Comparison of ENCODE assay signal across 1 cellular context in the genomic region with DNA sequence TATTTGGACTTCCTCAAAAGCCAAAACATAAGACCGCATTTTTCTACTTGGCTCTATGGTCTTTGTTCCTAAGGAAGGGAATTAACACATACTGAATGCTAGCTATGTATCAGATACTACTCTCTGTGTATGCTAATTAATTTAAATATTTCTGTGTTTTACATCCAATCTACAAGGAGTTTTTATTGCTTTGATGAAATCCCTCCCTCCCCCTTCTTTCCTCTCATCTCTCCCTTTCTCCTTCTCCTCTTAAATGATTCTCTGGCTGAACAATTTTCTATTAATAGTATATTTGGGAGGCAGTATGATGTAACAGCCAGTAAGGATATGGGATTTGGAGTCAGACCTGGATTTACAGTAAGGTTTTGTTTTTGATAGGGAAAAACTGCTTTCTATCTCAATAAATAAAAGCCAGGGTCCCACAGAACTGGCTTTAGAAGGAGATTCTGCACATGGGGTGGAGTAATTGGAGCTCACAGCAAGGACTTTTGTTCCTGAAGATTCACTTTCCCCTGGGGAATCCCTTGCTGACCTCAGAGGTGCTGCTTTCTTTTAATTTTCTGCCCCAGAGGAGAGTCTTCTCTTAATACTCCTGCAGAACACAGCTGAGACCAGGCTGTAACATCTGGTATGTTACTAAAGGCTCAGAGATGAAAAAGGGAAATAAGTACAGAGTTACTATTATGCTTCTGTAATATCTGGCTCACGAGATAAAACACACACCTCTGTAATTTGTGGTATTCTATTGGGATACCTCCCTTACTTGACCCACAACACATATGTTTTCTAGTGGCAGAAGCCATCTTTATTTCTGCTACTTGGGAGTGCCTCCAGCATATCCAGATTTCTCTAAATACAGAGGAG.
A peak's percentile ranks its signal among the peaks of the same experiment; 100 is the strongest.
TF ChIP-seq lines count a peak whose summit lies in the region.

No MANE protein-coding gene starts in this region.

TF ChIP-seq in K562, 482 proteins besides CTCF, POLR2A, EP300 and RAD21 (continued from another document and continues in another):
- TF ChIP-seq, protein P1, sequence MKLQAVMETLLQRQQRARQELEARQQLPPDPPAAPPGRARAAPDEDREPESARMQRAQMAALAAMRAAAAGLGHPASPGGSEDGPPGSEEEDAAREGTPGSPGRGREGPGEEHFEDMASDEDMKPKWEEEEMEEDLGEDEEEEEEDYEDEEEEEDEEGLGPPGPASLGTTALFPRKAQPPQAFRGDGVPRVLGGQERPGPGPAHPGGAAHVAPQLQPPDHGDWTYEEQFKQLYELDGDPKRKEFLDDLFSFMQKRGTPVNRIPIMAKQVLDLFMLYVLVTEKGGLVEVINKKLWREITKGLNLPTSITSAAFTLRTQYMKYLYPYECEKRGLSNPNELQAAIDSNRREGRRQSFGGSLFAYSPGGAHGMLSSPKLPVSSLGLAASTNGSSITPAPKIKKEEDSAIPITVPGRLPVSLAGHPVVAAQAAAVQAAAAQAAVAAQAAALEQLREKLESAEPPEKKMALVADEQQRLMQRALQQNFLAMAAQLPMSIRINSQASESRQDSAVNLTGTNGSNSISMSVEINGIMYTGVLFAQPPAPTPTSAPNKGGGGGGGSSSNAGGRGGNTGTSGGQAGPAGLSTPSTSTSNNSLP (IDR thresholded peaks at IDR 0.05; ENCODE audit: borderline replicate concordance, low read depth, low read length) = no peak; the same call in 1 of the 2 replicates
- TF ChIP-seq SMAD3 (CRISPR knock-in tag; conservative IDR thresholded peaks at IDR 0.05) = no peak
- no peak for TF ChIP-seq ZNF311 (CRISPR knock-in tag; IDR thresholded peaks at IDR 0.05)
- TF ChIP-seq MEF2D (tag; conservative IDR thresholded peaks at IDR 0.05; ENCODE audit: low read depth) = peak; percentile 42; the same call in 1 of the 2 replicates
- peak; percentile 55; the same call in 1 of the 2 replicates for TF ChIP-seq MEF2A (IDR thresholded peaks at IDR 0.05; ENCODE audit: control insufficient read depth, low read depth, low read length)
- TF ChIP-seq ZKSCAN8 (CRISPR knock-in tag; IDR thresholded peaks at IDR 0.05) = 0 out of 2 replicates have a peak, but pooled peaks have one; percentile 6
- TF ChIP-seq SRSF3 (IDR thresholded peaks at IDR 0.05; ENCODE audit: insufficient read depth, low read length) = no peak
- no peak for TF ChIP-seq U2AF2 (optimal IDR thresholded peaks at IDR 0.05; ENCODE audit: low read depth, low read length)
- TF ChIP-seq LCOR (CRISPR knock-in tag; IDR thresholded peaks at IDR 0.05) = no peak
- TF ChIP-seq DDX20 (tag; IDR thresholded peaks at IDR 0.05; ENCODE audit: low read depth) = peak; percentile 28; the same call in 1 of the 2 replicates
- no peak for TF ChIP-seq NONO (IDR thresholded peaks at IDR 0.05; ENCODE audit: low read depth in 2 of 2, low read length in 1 of 2)
- TF ChIP-seq TAF7 (tag; IDR thresholded peaks at IDR 0.05) = 0 out of 2 replicates have a peak, but pooled peaks have one; percentile 46
- TF ChIP-seq, protein P2, sequence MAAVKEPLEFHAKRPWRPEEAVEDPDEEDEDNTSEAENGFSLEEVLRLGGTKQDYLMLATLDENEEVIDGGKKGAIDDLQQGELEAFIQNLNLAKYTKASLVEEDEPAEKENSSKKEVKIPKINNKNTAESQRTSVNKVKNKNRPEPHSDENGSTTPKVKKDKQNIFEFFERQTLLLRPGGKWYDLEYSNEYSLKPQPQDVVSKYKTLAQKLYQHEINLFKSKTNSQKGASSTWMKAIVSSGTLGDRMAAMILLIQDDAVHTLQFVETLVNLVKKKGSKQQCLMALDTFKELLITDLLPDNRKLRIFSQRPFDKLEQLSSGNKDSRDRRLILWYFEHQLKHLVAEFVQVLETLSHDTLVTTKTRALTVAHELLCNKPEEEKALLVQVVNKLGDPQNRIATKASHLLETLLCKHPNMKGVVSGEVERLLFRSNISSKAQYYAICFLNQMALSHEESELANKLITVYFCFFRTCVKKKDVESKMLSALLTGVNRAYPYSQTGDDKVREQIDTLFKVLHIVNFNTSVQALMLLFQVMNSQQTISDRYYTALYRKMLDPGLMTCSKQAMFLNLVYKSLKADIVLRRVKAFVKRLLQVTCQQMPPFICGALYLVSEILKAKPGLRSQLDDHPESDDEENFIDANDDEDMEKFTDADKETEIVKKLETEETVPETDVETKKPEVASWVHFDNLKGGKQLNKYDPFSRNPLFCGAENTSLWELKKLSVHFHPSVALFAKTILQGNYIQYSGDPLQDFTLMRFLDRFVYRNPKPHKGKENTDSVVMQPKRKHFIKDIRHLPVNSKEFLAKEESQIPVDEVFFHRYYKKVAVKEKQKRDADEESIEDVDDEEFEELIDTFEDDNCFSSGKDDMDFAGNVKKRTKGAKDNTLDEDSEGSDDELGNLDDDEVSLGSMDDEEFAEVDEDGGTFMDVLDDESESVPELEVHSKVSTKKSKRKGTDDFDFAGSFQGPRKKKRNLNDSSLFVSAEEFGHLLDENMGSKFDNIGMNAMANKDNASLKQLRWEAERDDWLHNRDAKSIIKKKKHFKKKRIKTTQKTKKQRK (IDR thresholded peaks at IDR 0.05; ENCODE audit: borderline replicate concordance, low read depth, low read length) = no peak
- no peak for TF ChIP-seq FOXO4 (CRISPR knock-in tag; IDR thresholded peaks at IDR 0.05)
- TF ChIP-seq THRA (IDR thresholded peaks at IDR 0.05) = no peak
- TF ChIP-seq KLF16 (IDR thresholded peaks at IDR 0.05) = peak; percentile 39
- TF ChIP-seq ZNF589 (CRISPR knock-in tag; IDR thresholded peaks at IDR 0.05; ENCODE audit: low read depth) = peak; percentile 79
- TF ChIP-seq SETDB1 (IDR thresholded peaks at IDR 0.05; ENCODE audit: low read length) = no peak
- TF ChIP-seq NFXL1 (CRISPR knock-in tag; IDR thresholded peaks at IDR 0.05) = no peak
- TF ChIP-seq SRF (CRISPR knock-in tag; IDR thresholded peaks at IDR 0.05) = peak in 1 of 2 experiments; percentile 13; a peak in 1 of 4 replicates
- no peak; the same call in 1 of the 2 replicates for TF ChIP-seq HSF4 (CRISPR knock-in tag; IDR thresholded peaks at IDR 0.05; ENCODE audit: borderline replicate concordance)
- 0 out of 2 replicates have a peak, but pooled peaks have one; percentile 25 for TF ChIP-seq DEAF1 (CRISPR knock-in tag; IDR thresholded peaks at IDR 0.05)
- no peak for TF ChIP-seq RBM25 (IDR thresholded peaks at IDR 0.05; ENCODE audit: low read depth, low read length, severe bottlenecking)
- TF ChIP-seq MAZ (CRISPR knock-in tag; conservative IDR thresholded peaks at IDR 0.05 in 1 of 2, IDR thresholded peaks at IDR 0.05 in 1 of 2) = peak in 1 of 2 experiments; percentile 24; a peak in 1 of 4 replicates
- TF ChIP-seq ID3 (CRISPR knock-in tag; IDR thresholded peaks at IDR 0.05) = no peak
- peak; percentile 47; the same call in 1 of the 2 replicates for TF ChIP-seq ID3 (tag; IDR thresholded peaks at IDR 0.05)
- 0 out of 2 replicates have a peak, but pooled peaks have one; percentile 21 for TF ChIP-seq JUND (IDR thresholded peaks at IDR 0.05; ENCODE audit: borderline replicate concordance, low read depth, low read length)
- TF ChIP-seq JUND (tag; IDR thresholded peaks at IDR 0.05; ENCODE audit: borderline replicate concordance, low read depth, low read length) = no peak
- 0 out of 2 replicates have a peak, but pooled peaks have one; percentile 8 for TF ChIP-seq GATAD2A (IDR thresholded peaks at IDR 0.05)
- TF ChIP-seq ATF1 (CRISPR knock-in tag; IDR thresholded peaks at IDR 0.05) = no peak
- TF ChIP-seq ATF1 (tag; IDR thresholded peaks at IDR 0.05) = no peak; the same call in 1 of the 2 replicates
- TF ChIP-seq ZNF551 (CRISPR knock-in tag; IDR thresholded peaks at IDR 0.05) = no peak
- TF ChIP-seq CEBPG (CRISPR knock-in tag; IDR thresholded peaks at IDR 0.05) = peak; percentile 62
- peak in 1 of 2 experiments; percentile 94; a peak in 3 of 4 replicates for TF ChIP-seq CEBPG (tag; conservative IDR thresholded peaks at IDR 0.05 in 1 of 2, IDR thresholded peaks at IDR 0.05 in 1 of 2)
- TF ChIP-seq MEIS2 (IDR thresholded peaks at IDR 0.05; ENCODE audit: partially characterized antibody) = no peak
- no peak for TF ChIP-seq ZNF699 (CRISPR knock-in tag; IDR thresholded peaks at IDR 0.05; ENCODE audit: insufficient replicate concordance)
- no peak for TF ChIP-seq CCNT2 (IDR thresholded peaks at IDR 0.05; ENCODE audit: borderline replicate concordance, extremely low read depth, insufficient read length, low read depth, low read length)
- no peak for TF ChIP-seq ZNF445 (CRISPR knock-in tag; IDR thresholded peaks at IDR 0.05; ENCODE audit: low read depth)
- peak; percentile 79 for TF ChIP-seq TEAD4 (IDR thresholded peaks at IDR 0.05; ENCODE audit: low read length)
- TF ChIP-seq TEAD4 (CRISPR knock-in tag; IDR thresholded peaks at IDR 0.05; ENCODE audit: borderline replicate concordance) = no peak
- TF ChIP-seq CREM (IDR thresholded peaks at IDR 0.05; ENCODE audit: low read depth) = no peak
- TF ChIP-seq, protein P3, sequence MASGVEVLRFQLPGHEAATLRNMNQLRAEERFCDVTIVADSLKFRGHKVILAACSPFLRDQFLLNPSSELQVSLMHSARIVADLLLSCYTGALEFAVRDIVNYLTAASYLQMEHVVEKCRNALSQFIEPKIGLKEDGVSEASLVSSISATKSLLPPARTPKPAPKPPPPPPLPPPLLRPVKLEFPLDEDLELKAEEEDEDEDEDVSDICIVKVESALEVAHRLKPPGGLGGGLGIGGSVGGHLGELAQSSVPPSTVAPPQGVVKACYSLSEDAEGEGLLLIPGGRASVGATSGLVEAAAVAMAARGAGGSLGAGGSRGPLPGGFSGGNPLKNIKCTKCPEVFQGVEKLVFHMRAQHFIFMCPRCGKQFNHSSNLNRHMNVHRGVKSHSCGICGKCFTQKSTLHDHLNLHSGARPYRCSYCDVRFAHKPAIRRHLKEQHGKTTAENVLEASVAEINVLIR (CRISPR knock-in tag; IDR thresholded peaks at IDR 0.05) = no peak
- TF ChIP-seq MYC (IDR thresholded peaks at IDR 0.05; ENCODE audit: low read depth, low read length) = 0 out of 2 replicates have a peak, but pooled peaks have one; percentile 17
- no peak for TF ChIP-seq MYC (CRISPR knock-in tag; IDR thresholded peaks at IDR 0.05; ENCODE audit: borderline replicate concordance, low read depth)
- peak; percentile 60; the same call in 1 of the 2 replicates for TF ChIP-seq CBFA2T3 (IDR thresholded peaks at IDR 0.05)
- TF ChIP-seq FOXK2 (conservative IDR thresholded peaks at IDR 0.05 in 1 of 2, IDR thresholded peaks at IDR 0.05 in 1 of 2; ENCODE audit: low read depth in 2 of 2) = peak in 1 of 2 experiments; percentile 14; a peak in 1 of 4 replicates
- no peak for TF ChIP-seq E4F1 (CRISPR knock-in tag; IDR thresholded peaks at IDR 0.05; ENCODE audit: borderline replicate concordance)
- TF ChIP-seq ZNF253 (CRISPR knock-in tag; conservative IDR thresholded peaks at IDR 0.05) = no peak
